Comparison of ENCODE assay signal across 10 cellular contexts in genomic region chr9:123548749-123549545, GRCh38.
DNase-seq lines count a peak whose midpoint lies in the region; ATAC-seq, FAIRE-seq and TF ChIP-seq lines count a peak whose summit lies in the region.
"Had no signal": no experiment of that assay in that cellular context is flagged by ENCODE, and none has a peak within 500 bp of the region (broad histone marks: within the 10 kb centered on the region; RNA-seq: fewer than 3 reads in every experiment).

No MANE protein-coding gene starts in this region.

- no peak for FAIRE-seq in GM12891 (lab: Jason Lieb, UNC)

- no peaks in the 10 kb centered on the region for H3K4me1 ChIP-seq in mucosa of descending colon (ENCODE audit: low read depth)

- H3K36me3 Mint-ChIP-seq in activated T-cell treated with anti-CD3 and anti-CD28 coated beads, Interleukin-2, amount 50 U/mL, for 72 hours (ENCODE audit: insufficient read depth in 2 of 2): no peaks in the 10 kb centered on the region
- peaks cover 1 to 4% of the 10 kb centered on the region in 2 donors for H3K36me3 Mint-ChIP-seq in stimulated activated naive B cell treated with anti-CD40 and anti-IgM and Interleukin-4, amounts not matched to agents 10 μg/mL and 1 μg/mL and 100 μg/mL, for 72 hours
- H3K36me3 Mint-ChIP-seq in Calu3 (ENCODE audit: insufficient read depth, unreplicated experiment): no peaks in the 10 kb centered on the region

- H3K9me3 ChIP-seq in mucosa of descending colon: no peaks in the 10 kb centered on the region

- TF ChIP-seq POLR2A in GM12891 (IDR thresholded peaks at IDR 0.05; ENCODE audit: low read depth, low read length): no peak

- no peaks in the 10 kb centered on the region for H3K9me3 Mint-ChIP-seq in activated T-cell treated with anti-CD3 and anti-CD28 coated beads, Interleukin-2, amount 50 U/mL, for 72 hours
- H3K9me3 Mint-ChIP-seq in stimulated activated naive B cell treated with anti-CD40 and anti-IgM and Interleukin-4, amounts not matched to agents 10 μg/mL and 1 μg/mL and 100 μg/mL, for 72 hours: no peaks in the 10 kb centered on the region
- H3K9me3 Mint-ChIP-seq in Calu3 (ENCODE audit: low read depth, unreplicated experiment): no peaks in the 10 kb centered on the region

- H3K4me3 Mint-ChIP-seq in activated T-cell treated with anti-CD3 and anti-CD28 coated beads, Interleukin-2, amount 50 U/mL, for 72 hours: peak overlapping the region; percentile 41 to 56
- H3K4me3 Mint-ChIP-seq in stimulated activated naive B cell treated with anti-CD40 and anti-IgM and Interleukin-4, amounts not matched to agents 10 μg/mL and 1 μg/mL and 100 μg/mL, for 72 hours: no peak overlapping the region
- H3K4me3 Mint-ChIP-seq in Calu3 (ENCODE audit: low read depth, unreplicated experiment): no peak overlapping the region
- H3K4me3 Mint-ChIP-seq: B cell had no signal

- intact Hi-C loops in mucosa of descending colon (cut with DNase I, micrococcal nuclease) (loop anchor here (10.0 kb wide), 1 partner anchor 486 kb away; no protein-coding TSS in a partner anchor), Calu3 (cut with micrococcal nuclease; ENCODE audit: unreplicated experiment) (loop anchor here (10.0 kb wide), 1 partner anchor 496 kb away; no protein-coding TSS in a partner anchor)

- ATAC-seq in activated T-cell treated with anti-CD3 and anti-CD28 coated beads, Interleukin-2, amount 50 U/mL, for 72 hours (replicated peaks in 1 of 2): peak; percentile 80 to 84
- peak; percentile 25 for ATAC-seq in mucosa of descending colon
- ATAC-seq in stimulated activated naive B cell treated with anti-CD40 and anti-IgM and Interleukin-4, amounts not matched to agents 10 μg/mL and 1 μg/mL and 100 μg/mL, for 72 hours (replicated peaks): peak; percentile 39 to 75

- TF ChIP-seq CTCF in mucosa of descending colon (IDR thresholded peaks at IDR 0.05): no peak
- no peak for TF ChIP-seq CTCF in Calu3 (IDR thresholded peaks at IDR 0.05; ENCODE audit: unreplicated experiment)

- no peaks in the 10 kb centered on the region for H3K36me3 ChIP-seq in mucosa of descending colon (ENCODE audit: low read depth)

- CTCF ChIA-PET in Calu3 (lab: Charles Lee): no interaction called here

- BruUV-seq in Calu3 (replicated peaks; lab: Mats Ljungman, UMichigan): no TSS peak

- peaks cover 26% of the 10 kb centered on the region for H3K4me1 Mint-ChIP-seq in activated T-cell treated with anti-CD3 and anti-CD28 coated beads, Interleukin-2, amount 50 U/mL, for 72 hours (ENCODE audit: low read depth)
- peaks cover 9 to 19% of the 10 kb centered on the region in 2 donors for H3K4me1 Mint-ChIP-seq in stimulated activated naive B cell treated with anti-CD40 and anti-IgM and Interleukin-4, amounts not matched to agents 10 μg/mL and 1 μg/mL and 100 μg/mL, for 72 hours
- no peaks in the 10 kb centered on the region for H3K4me1 Mint-ChIP-seq in Calu3 (ENCODE audit: low read depth, unreplicated experiment)
- H3K4me1 Mint-ChIP-seq: B cell had no signal

- peak overlapping the region; percentile 21 for H3K27ac Mint-ChIP-seq in activated T-cell treated with anti-CD3 and anti-CD28 coated beads, Interleukin-2, amount 50 U/mL, for 72 hours
- peak overlapping the region; percentile 79 for H3K27ac Mint-ChIP-seq in stimulated activated naive B cell treated with anti-CD40 and anti-IgM and Interleukin-4, amounts not matched to agents 10 μg/mL and 1 μg/mL and 100 μg/mL, for 72 hours
- H3K27ac Mint-ChIP-seq in Calu3 (ENCODE audit: unreplicated experiment): no peak overlapping the region
- H3K27ac Mint-ChIP-seq: B cell had no signal

- H3K4me3 ChIP-seq in mucosa of descending colon: no peak overlapping the region

- H3K27me3 Mint-ChIP-seq in activated T-cell treated with anti-CD3 and anti-CD28 coated beads, Interleukin-2, amount 50 U/mL, for 72 hours (ENCODE audit: low read depth): no peaks in the 10 kb centered on the region
- no peaks in the 10 kb centered on the region for H3K27me3 Mint-ChIP-seq in stimulated activated naive B cell treated with anti-CD40 and anti-IgM and Interleukin-4, amounts not matched to agents 10 μg/mL and 1 μg/mL and 100 μg/mL, for 72 hours
- no peaks in the 10 kb centered on the region for H3K27me3 Mint-ChIP-seq in Calu3 (ENCODE audit: unreplicated experiment)
- H3K27me3 Mint-ChIP-seq: B cell had no signal

- DNase-seq in activated T-cell treated with anti-CD3 and anti-CD28 coated beads for 48 hours (ENCODE audit: low read depth) (peak; percentile 58), activated T-cell treated with anti-CD3 and anti-CD28 coated beads for 4 hours (no peak), mucosa of descending colon (no peak), Calu3 (no peak), NCI-H774 (lab: John Stamatoyannopoulos, UW) (no peak), GM12891 (ENCODE audit: insufficient read length, low spot score) (no peak)
- peak; percentile 40 to 42 for DNase-seq in activated T-cell treated with anti-CD3 and anti-CD28 coated beads, Interleukin-2, amount 50 U/mL, for 72 hours
- DNase-seq in stimulated activated naive B cell treated with anti-CD40 and anti-IgM and Interleukin-4, amounts not matched to agents 10 μg/mL and 1 μg/mL and 100 μg/mL, for 72 hours: no peak
- DNase-seq: NCI-H510A had no signal

TF ChIP-seq in GM12891, 5 proteins besides CTCF, POLR2A, EP300 and RAD21:
- TF ChIP-seq PAX5 (IDR thresholded peaks at IDR 0.05; ENCODE audit: insufficient read depth, low read length, severe bottlenecking): no peak
- TF ChIP-seq SPI1 (IDR thresholded peaks at IDR 0.05; ENCODE audit: low read depth, low read length): no peak
- TF ChIP-seq POLR2AphosphoS5 (IDR thresholded peaks at IDR 0.05; ENCODE audit: low read depth, low read length): no peak
- TF ChIP-seq TAF1 (IDR thresholded peaks at IDR 0.05; ENCODE audit: low read depth, low read length): no peak
- TF ChIP-seq POU2F2 (IDR thresholded peaks at IDR 0.05; ENCODE audit: low read depth, low read length): no peak
TF ChIP-seq in GM12891: peak in this region for 0.

Comparison
In these comparisons a context has a peak if more than half of its experiments do, and no peak if none do; other contexts are left out.
1. DNase-seq: peak in activated T-cell treated with anti-CD3 and anti-CD28 coated beads for 48 hours (single experiment) and activated T-cell treated with anti-CD3 and anti-CD28 coated beads, Interleukin-2, amount 50 U/mL, for 72 hours (2 of 2); none in activated T-cell treated with anti-CD3 and anti-CD28 coated beads for 4 hours (single experiment), mucosa of descending colon (0 of 3), stimulated activated naive B cell treated with anti-CD40 and anti-IgM and Interleukin-4, amounts not matched to agents 10 μg/mL and 1 μg/mL and 100 μg/mL, for 72 hours (single experiment), Calu3 (single experiment), NCI-H774 (single experiment) and GM12891 (single experiment).
2. ATAC-seq: peak in every context shown above with its lines; median percentile 82 in activated T-cell treated with anti-CD3 and anti-CD28 coated beads, Interleukin-2, amount 50 U/mL, for 72 hours; 57 in stimulated activated naive B cell treated with anti-CD40 and anti-IgM and Interleukin-4, amounts not matched to agents 10 μg/mL and 1 μg/mL and 100 μg/mL, for 72 hours; 25 in mucosa of descending colon.
3. H3K4me3 Mint-ChIP-seq: peak in activated T-cell treated with anti-CD3 and anti-CD28 coated beads, Interleukin-2, amount 50 U/mL, for 72 hours (2 of 2); none in stimulated activated naive B cell treated with anti-CD40 and anti-IgM and Interleukin-4, amounts not matched to agents 10 μg/mL and 1 μg/mL and 100 μg/mL, for 72 hours (0 of 2) and Calu3 (single experiment).